10 cellular contexts compared by ENCODE assay signal in genomic region chr1:243345205-243345604, GRCh38.
DNase-seq lines count a peak whose midpoint lies in the region; ATAC-seq and TF ChIP-seq lines count a peak whose summit lies in the region.
"Had no signal": no experiment of that assay in that cellular context is flagged by ENCODE, and none has a peak within 500 bp of the region (broad histone marks: within the 10 kb centered on the region; RNA-seq: fewer than 3 reads in every experiment).

No MANE protein-coding gene starts in this region.

- H3K9me3 ChIP-seq in ovary: no peaks in the 10 kb centered on the region
- H3K9me3 ChIP-seq in colonic mucosa: no peaks in the 10 kb centered on the region

- TF ChIP-seq EP300 in ovary (IDR thresholded peaks at IDR 0.05): no peak

- TF ChIP-seq CTCF in ovary (IDR thresholded peaks at IDR 0.05) (peak in 2 of 3 donors; percentile 31 to 51), colonic mucosa (IDR thresholded peaks at IDR 0.05) (no peak)

- WGBS in ovary, 3 donors: 26 to 49% (median 30%) methylated on average over 1 of the region's 1 CpG

- TF ChIP-seq POLR2A in ovary (IDR thresholded peaks at IDR 0.05): no peak

- H3K36me3 ChIP-seq in ovary (no peaks in the 10 kb centered on the region), colonic mucosa (no peaks in the 10 kb centered on the region)

- DNase-seq in M059J (ENCODE audit: low read depth) (peak; percentile 16), cerebellar cortex (ENCODE audit: low spot score) (peak; percentile 85), ovary (peak in 3 of 5 donors; percentile 13 to 47 (median 37)), colonic mucosa (no peak), dedifferentiated amniotic fluid mesenchymal stem cell (ENCODE audit: extremely low spot score) (no peak)
- DNase-seq: activated B cell treated with CpG ODN at 0.5 μM for 24 hours, brain microvascular endothelial cell, NCI-H187 had no signal

- intact Hi-C loops in ovary (cut with DNase I): loop anchor here in 3 of 4 donors (10.0 kb wide), 2 partner anchors 400 to 930 kb away; no protein-coding TSS in a partner anchor
- intact Hi-C loops in colonic mucosa (cut with DNase I): loop anchor here (2.0 to 10.0 kb wide), 2 partner anchors 404 to 670 kb away; no protein-coding TSS in a partner anchor

- H3K27ac ChIP-seq in ovary: no peak overlapping the region
- H3K27ac ChIP-seq in colonic mucosa: no peak overlapping the region
- H3K27ac ChIP-seq: brain microvascular endothelial cell had no signal

- ATAC-seq in GM18511 (IDR thresholded peaks at IDR 0.05; ENCODE audit: unreplicated experiment) (peak; percentile 67), GM21717 (IDR thresholded peaks at IDR 0.05; ENCODE audit: unreplicated experiment) (no peak)

- H3K4me1 ChIP-seq in ovary (ENCODE audit: insufficient read depth): no peaks in the 10 kb centered on the region
- H3K4me1 ChIP-seq in colonic mucosa: no peaks in the 10 kb centered on the region

- no peak overlapping the region for H3K9ac ChIP-seq in colonic mucosa (ENCODE audit: low read depth in 2 of 2, low read length in 2 of 2)

- H3K4me3 ChIP-seq in ovary: no peak overlapping the region
- no peak overlapping the region for H3K4me3 ChIP-seq in colonic mucosa

- no peaks in the 10 kb centered on the region for H3K27me3 ChIP-seq in ovary
- H3K27me3 ChIP-seq in colonic mucosa: no peaks in the 10 kb centered on the region
- H3K27me3 ChIP-seq: brain microvascular endothelial cell had no signal

Comparison
In these comparisons a context has a peak if more than half of its experiments do, and no peak if none do; other contexts are left out.
1. DNase-seq: peak in M059J (single experiment), cerebellar cortex (single experiment) and ovary (3 of 5); none in colonic mucosa (single experiment) and dedifferentiated amniotic fluid mesenchymal stem cell (single experiment).